In the genomic region with DNA sequence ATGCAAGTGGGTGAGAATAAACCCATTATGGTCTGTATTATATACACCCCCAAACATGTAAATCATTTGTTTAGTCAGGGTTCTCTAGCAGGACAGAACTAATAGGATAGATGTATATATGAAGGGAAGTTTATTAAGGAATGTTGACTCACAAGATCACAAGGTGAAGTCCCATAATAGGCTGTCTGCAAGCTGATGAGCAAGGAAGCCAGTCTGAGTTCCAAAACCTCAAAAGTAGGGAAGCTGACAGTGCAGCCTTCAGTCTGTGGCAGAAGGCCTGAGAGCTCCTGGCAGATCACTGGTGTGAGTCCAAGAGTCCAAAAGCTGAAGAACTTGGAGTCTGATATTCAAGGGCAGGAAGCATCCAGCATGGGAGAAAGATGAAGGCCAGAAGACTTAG, we compare ENCODE assay signal across 7 cellular contexts.
DNase-seq lines count a peak whose midpoint lies in the region; FAIRE-seq and TF ChIP-seq lines count a peak whose summit lies in the region.
"Not testable (repeated sequence)": the region's sequence is repeated elsewhere in the genome, so short reads cannot be mapped to it uniquely, and the experiment has no call there.

No MANE protein-coding gene starts in this region.

- H2AFZ ChIP-seq in GM23248; mammary epithelial cell (ENCODE audit: low read depth, low read length): not testable (repeated sequence)

- H3F3A ChIP-seq in GM23248 (ENCODE audit: insufficient read depth), result not testable (repeated sequence)

- H3K36me3 ChIP-seq in GM23248 (ENCODE audit: low read depth); mammary epithelial cell (ENCODE audit: insufficient read depth, low read length): not testable (repeated sequence)

- H3K4me2 ChIP-seq in GM23248 (ENCODE audit: unreplicated experiment); mammary epithelial cell (ENCODE audit: insufficient read depth, low read depth, low read length): not testable (repeated sequence)

- in situ Hi-C loops in GM23248 (cut with MboI); mammary epithelial cell (cut with MboI; ENCODE audit: low sequenced_read_pairs in 2 of 2): not testable (repeated sequence)

- not testable (repeated sequence) for TF ChIP-seq CTCF in AG04449 (IDR thresholded peaks at IDR 0.05; ENCODE audit: insufficient read depth, low read length, missing control alignments); mammary epithelial cell (conservative IDR thresholded peaks at IDR 0.05 in 1 of 2, IDR thresholded peaks at IDR 0.05 in 1 of 2; ENCODE audit: extremely low read depth in 1 of 2, insufficient read depth in 1 of 2, low read depth in 1 of 2, low read length in 2 of 2); fibroblast of the aortic adventitia (IDR thresholded peaks at IDR 0.05; ENCODE audit: insufficient read depth, low read length)

- not testable (repeated sequence) for H3K79me2 ChIP-seq in GM23248 (ENCODE audit: insufficient read depth); mammary epithelial cell (ENCODE audit: insufficient read depth, low read length)

- not testable (repeated sequence) for BruUV-seq in mammary epithelial cell (replicated peaks; lab: Mats Ljungman, UMichigan)

- dilution Hi-C loops in mammary epithelial cell (cut with HindIII; ENCODE audit: low sequenced_read_pairs), result not testable (repeated sequence)

- not testable (repeated sequence) for H4K20me1 ChIP-seq in GM23248 (ENCODE audit: insufficient read depth); mammary epithelial cell (ENCODE audit: insufficient read depth, low read length)

- not testable (repeated sequence) for H3K9ac ChIP-seq in GM23248; mammary epithelial cell (ENCODE audit: insufficient read depth, low read length)

- CTCF ChIA-PET in AG04449 (lab: Yijun Ruan, JAX); mammary epithelial cell (lab: Charles Lee; ENCODE audit: low non-redundant PET): not testable (repeated sequence)

- H3K4me1 ChIP-seq in GM23248 (ENCODE audit: insufficient read depth) (peaks cover 10% of the 10 kb centered on the region), mammary epithelial cell (ENCODE audit: insufficient read depth, low read length) (peaks cover 12% of the 10 kb centered on the region)

- not testable (repeated sequence) for H3K27ac ChIP-seq in GM23248; mammary epithelial cell (ENCODE audit: insufficient read depth, low read depth, low read length)

- H3K27me3 ChIP-seq in GM23248 (replicated peaks; ENCODE audit: insufficient read depth); mammary epithelial cell (ENCODE audit: insufficient read depth, low read length): not testable (repeated sequence)

- intact Hi-C loops in mammary epithelial cell (cut with micrococcal nuclease), result not testable (repeated sequence)

- not testable (repeated sequence) for H3K9me3 ChIP-seq in GM23248 (ENCODE audit: low read depth); mammary epithelial cell (replicated peaks; ENCODE audit: insufficient read depth, low read length)

- FAIRE-seq in RCC 7860 (lab: Jason Lieb, UNC), result peak; percentile 74

- not testable (repeated sequence) for H3K4me3 ChIP-seq in AG04449 (ENCODE audit: low read depth, low read length); GM23248; mammary epithelial cell (replicated peaks in 1 of 3; ENCODE audit: insufficient read depth in 1 of 3, low read depth in 2 of 3, low read length in 3 of 3); fibroblast of the aortic adventitia (ENCODE audit: low read depth, low read length); skeletal muscle cell (ENCODE audit: low read depth, low read length)

- DNase-seq in AG04449 (ENCODE audit: low read depth, low spot score) (peak; percentile 5), GM23248 (peak; percentile 43), RCC 7860 (ENCODE audit: low spot score) (peak; percentile 52), mammary epithelial cell (peak; percentile 41), fibroblast of the aortic adventitia (ENCODE audit: low read depth) (peak; percentile 5), kidney tubule cell (ENCODE audit: low spot score) (peak; percentile 74), skeletal muscle cell (ENCODE audit: low read depth) (peak; percentile 3)

- POLR2A ChIA-PET in AG04449 (lab: Yijun Ruan, JAX), result not testable (repeated sequence)

- H3K9me2 ChIP-seq in GM23248 (ENCODE audit: insufficient read depth), result not testable (repeated sequence)

Comparison
In these comparisons a context has a peak if more than half of its experiments do, and no peak if none do; other contexts are left out.
1. DNase-seq: peak in every context shown above with its lines; median percentile 74 in kidney tubule cell; 52 in RCC 7860; 43 in GM23248; 41 in mammary epithelial cell; 5 in AG04449; 5 in fibroblast of the aortic adventitia; 3 in skeletal muscle cell.